Comparison of ENCODE assay signal across 8 cellular contexts in the genomic region with DNA sequence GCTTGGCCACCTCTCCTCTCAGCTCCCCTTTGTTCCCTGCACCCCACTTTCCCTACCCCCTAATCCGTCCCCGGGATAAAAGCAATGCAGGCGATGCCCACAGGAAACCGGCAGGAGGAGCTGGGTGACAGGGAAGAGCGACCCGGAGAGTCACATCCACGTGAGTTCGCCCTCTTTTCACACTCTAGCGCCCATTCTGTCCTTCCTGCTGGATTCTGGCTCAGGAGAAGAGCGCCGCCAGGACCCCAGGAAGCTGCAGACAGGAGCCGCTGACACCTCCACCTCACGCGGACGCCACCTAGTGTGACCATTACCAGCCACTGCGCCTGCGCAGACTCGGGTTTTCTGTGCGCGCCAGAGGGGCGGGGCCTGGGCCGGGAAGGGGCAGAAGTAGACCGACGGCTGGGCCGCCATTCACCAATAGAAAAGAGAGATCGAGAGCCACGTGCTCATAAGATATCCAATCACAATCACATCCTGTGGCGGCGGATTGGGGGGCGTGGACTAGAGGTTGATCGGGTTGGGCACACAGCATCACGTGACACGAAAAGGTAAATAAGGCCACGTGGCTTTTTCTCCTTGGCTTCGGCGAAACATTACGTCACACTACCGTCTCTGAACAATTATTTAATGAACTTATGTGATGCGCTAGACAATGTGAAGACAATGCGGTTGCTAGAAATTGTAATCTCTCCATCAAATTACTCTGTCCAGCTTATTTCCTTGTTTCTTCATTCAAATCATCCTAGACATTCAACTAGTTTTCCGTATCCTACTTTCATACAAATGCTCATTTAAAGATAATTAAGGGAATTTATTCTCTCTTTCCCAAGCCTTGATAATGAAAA. TPM values are rescaled to one million over a fixed set of nuclear protein-coding genes. Genes with fewer than 3 reads are reported as not detected.
DNase-seq lines count a peak whose midpoint lies in the region; ATAC-seq and TF ChIP-seq lines count a peak whose summit lies in the region.

No MANE protein-coding gene starts in this region.

- H3K27me3 Mint-ChIP-seq in T-helper 17 cell: no peaks in the 10 kb centered on the region

- 1% methylated on average over 41 of the region's 41 CpGs for WGBS in right cardiac atrium

- TF ChIP-seq CTCF in ascending aorta (IDR thresholded peaks at IDR 0.05) (peak; percentile 62 to 73 (median 67)), vagina (IDR thresholded peaks at IDR 0.05) (peak; percentile 44 to 60 (median 51))

- H3K27me3 ChIP-seq in ascending aorta (no peaks in the 10 kb centered on the region), right cardiac atrium (ENCODE audit: control insufficient read depth, insufficient read depth) (no peaks in the 10 kb centered on the region), vagina (no peaks in the 10 kb centered on the region)

- DNase-seq in NCI-H1694 (lab: John Stamatoyannopoulos, UW) (peak; percentile 99), T-helper 17 cell (peak; percentile 99 to 100 (median 99)), ascending aorta (ENCODE audit: low spot score in 2 of 2) (peak; percentile 100), right cardiac atrium (peak; percentile 100), pulmonary artery endothelial cell (ENCODE audit: low read depth, low spot score) (peak; percentile 98), vagina (ENCODE audit: extremely low spot score in 2 of 2) (peak; percentile 100)

- peak overlapping the region; percentile 98 for H3K27ac Mint-ChIP-seq in T-helper 17 cell

- H3K27ac ChIP-seq in ascending aorta: peak overlapping the region; percentile 58 to 74
- H3K27ac ChIP-seq in right cardiac atrium (ENCODE audit: low read length): peak overlapping the region; percentile 76
- H3K27ac ChIP-seq in vagina: peak overlapping the region; percentile 80

- ATAC-seq in HG02885 (IDR thresholded peaks at IDR 0.05; ENCODE audit: poor library complexity, unreplicated experiment): peak; percentile 99
- ATAC-seq in T-helper 17 cell: peak; percentile 100
- ATAC-seq in right cardiac atrium: peak; percentile 100

- peak; percentile 95 for TF ChIP-seq POLR2A in GM15510 (IDR thresholded peaks at IDR 0.05; ENCODE audit: borderline replicate concordance, extremely low read depth, insufficient read length)
- peak in 1 of 2 donors; percentile 62 for TF ChIP-seq POLR2A in vagina (IDR thresholded peaks at IDR 0.05)

- H3K4me3 Mint-ChIP-seq in T-helper 17 cell: peak overlapping the region; percentile 95

- H3K36me3 ChIP-seq in ascending aorta (no peaks in the 10 kb centered on the region), vagina (no peaks in the 10 kb centered on the region)

- no peaks in the 10 kb centered on the region for H3K36me3 Mint-ChIP-seq in T-helper 17 cell (ENCODE audit: low read depth)

- peaks cover 0 to 6% of the 10 kb centered on the region in 2 donors for H3K4me1 ChIP-seq in ascending aorta
- H3K4me1 ChIP-seq in right cardiac atrium (ENCODE audit: control insufficient read depth, insufficient read depth, low read length): peaks cover 2% of the 10 kb centered on the region
- H3K4me1 ChIP-seq in vagina: peaks cover 9% of the 10 kb centered on the region

- H3K4me3 ChIP-seq in ascending aorta: peak overlapping the region; percentile 64
- H3K4me3 ChIP-seq in right cardiac atrium (ENCODE audit: low read length): peak overlapping the region; percentile 61
- H3K4me3 ChIP-seq in vagina: peak overlapping the region; percentile 59 to 82

- intact Hi-C loops in ascending aorta (cut with DNase I): loop anchor here (1.0 to 5.0 kb wide), 3 partner anchors 15 to 130 kb away; a partner anchor contains a TSS
- intact Hi-C loops in right cardiac atrium (cut with DNase I): no loop called here
- intact Hi-C loops in vagina (cut with DNase I): no loop called here

- peaks cover 12% of the 10 kb centered on the region for H3K4me1 Mint-ChIP-seq in T-helper 17 cell

- H3K9me3 ChIP-seq in T-helper 17 cell (ENCODE audit: control insufficient read depth, low read length, poor library complexity, severe bottlenecking) (no peaks in the 10 kb centered on the region), ascending aorta (no peaks in the 10 kb centered on the region), right cardiac atrium (ENCODE audit: control insufficient read depth, low read length) (no peaks in the 10 kb centered on the region), vagina (no peaks in the 10 kb centered on the region)

RNA-seq across cellular contexts. Expression of a gene that starts 10.1 kb away (rescaled TPM):
- not detected for total RNA-seq in T-helper 17 cell
- total RNA-seq in ascending aorta: not detected
- not detected for total RNA-seq in right cardiac atrium
- not detected for polyA plus RNA-seq in right cardiac atrium
- total RNA-seq in pulmonary artery endothelial cell: not detected in 2 replicates
- not detected for total RNA-seq in vagina

RNA-seq across cellular contexts. Expression of a gene that starts 15.4 kb away (rescaled TPM):
- 1 to 10 TPM in 1 of 2 donors, under 1 TPM in 1; 0.45 to 1.4 TPM for total RNA-seq in T-helper 17 cell
- not detected for total RNA-seq in ascending aorta
- total RNA-seq in right cardiac atrium: 1 to 10 TPM; 3.0 to 6.9 (median 6.2) TPM
- 6.0 TPM for polyA plus RNA-seq in right cardiac atrium
- 1.1 and 1.4 TPM in 2 replicates for total RNA-seq in pulmonary artery endothelial cell
- not detected for total RNA-seq in vagina

RNA-seq across cellular contexts. Expression of a gene that starts 24.4 kb away (rescaled TPM):
- total RNA-seq in T-helper 17 cell (1,000 to 10,000 TPM; 2,168 to 2,286 TPM), ascending aorta (not detected), right cardiac atrium (1,000 to 10,000 TPM; 1,094 to 5,230 (median 2,674) TPM), pulmonary artery endothelial cell (under 0.01 TPM in 1 of 2 replicates, not detected in the other), vagina (under 0.01 TPM)
- not detected for polyA plus RNA-seq in right cardiac atrium

RNA-seq across cellular contexts. Expression of a gene that starts 25.8 kb away (rescaled TPM):
- total RNA-seq in T-helper 17 cell (over 10,000 TPM; 12,026 to 15,039 TPM), ascending aorta (not detected), right cardiac atrium (over 10,000 TPM; 12,754 to 31,201 (median 26,788) TPM), pulmonary artery endothelial cell (under 0.01 TPM in 2 replicates), vagina (under 0.01 TPM)
- not detected for polyA plus RNA-seq in right cardiac atrium

RNA-seq across cellular contexts. Expression of a gene that starts 51.5 kb away (rescaled TPM):
- not detected for total RNA-seq in T-helper 17 cell
- total RNA-seq in ascending aorta: 0.11 TPM
- 10 to 100 TPM in 1 of 4 donors, 1 to 10 TPM in 3; 3.0 to 10.7 (median 5.1) TPM for total RNA-seq in right cardiac atrium
- polyA plus RNA-seq in right cardiac atrium: 2.1 TPM
- total RNA-seq in pulmonary artery endothelial cell: not detected in 2 replicates
- total RNA-seq in vagina: 3.7 TPM

Comparison
In these comparisons a context has a peak if more than half of its experiments do, and no peak if none do; other contexts are left out.
1. Peak in every context shown above with its lines: DNase-seq, ATAC-seq, H3K4me3 ChIP-seq and H3K27ac ChIP-seq.
2. RNA of a gene that starts 24.4 kb away (total RNA-seq): 1,094 to 5,230 TPM in right cardiac atrium and 2,168 to 2,286 TPM in T-helper 17 cell; not detected in ascending aorta (single experiment), under 0.01 TPM in pulmonary artery endothelial cell and under 0.01 TPM in vagina (single experiment); every median in the first group is over 1,000 times any median in the second.